ENCODE assay signal across 25 cellular contexts in genomic region chr10:62842983-62843382, GRCh38. TPM values are rescaled to one million over a fixed set of nuclear protein-coding genes. Genes with fewer than 3 reads are reported as not detected.
DNase-seq lines count a peak whose midpoint lies in the region; ATAC-seq and TF ChIP-seq lines count a peak whose summit lies in the region.
"Had no signal": no experiment of that assay in that cellular context is flagged by ENCODE, and none has a peak within 500 bp of the region (broad histone marks: within the 10 kb centered on the region; RNA-seq: fewer than 3 reads in every experiment).

No MANE protein-coding gene starts in this region.

- H3K27me3 Mint-ChIP-seq in stimulated activated naive B cell treated with anti-CD40 and anti-IgM and Interleukin-4, amounts not matched to agents 10 μg/mL and 1 μg/mL and 100 μg/mL, for 72 hours, result peaks cover 3 to 12% of the 10 kb centered on the region in 2 donors
- H3K27me3 Mint-ChIP-seq in activated CD8-positive, alpha-beta T cell treated with anti-CD3 and anti-CD28 coated beads for 36 hours, result peaks cover 10% of the 10 kb centered on the region

- no peak for DNase-seq in stimulated activated naive B cell treated with anti-CD40 and anti-IgM and Interleukin-4, amounts not matched to agents 10 μg/mL and 1 μg/mL and 100 μg/mL, for 72 hours
- DNase-seq in NCI-H146 treated with DMSO at 0.1 percent for 48 hours (lab: John Stamatoyannopoulos, UW; ENCODE audit: unreplicated experiment) (no peak), NCI-H1092 (lab: John Stamatoyannopoulos, UW) (no peak)
- DNase-seq in activated CD8-positive, alpha-beta T cell treated with anti-CD3 and anti-CD28 coated beads for 36 hours, result no peak
- DNase-seq: activated CD4-positive, alpha-beta memory T cell treated with anti-CD3 and anti-CD28 coated beads, Interleukin-2, amount 10 ng/mL, durations not matched to agents 7 days and 5 days; activated CD4-positive, CD25-positive, alpha-beta regulatory T cell; activated naive CD4-positive, alpha-beta T cell treated with anti-CD3 and anti-CD28 coated beads for 36 hours; activated T-cell treated with anti-CD3 and anti-CD28 coated beads, Interleukin-2, amount 50 U/mL, for 1 hour; amygdala; dermis blood vessel endothelial cell; heart right ventricle; left lung; midbrain; NCI-H1105; NCI-H2107; NCI-H510A treated with DMSO at 0.1 percent for 48 hours; nephron progenitor cell; posterior cingulate gyrus; T-helper 9 cell; upper lobe of left lung had no signal

- H3K4me1 Mint-ChIP-seq in stimulated activated naive B cell treated with anti-CD40 and anti-IgM and Interleukin-4, amounts not matched to agents 10 μg/mL and 1 μg/mL and 100 μg/mL, for 72 hours, result peaks cover 18 to 30% of the 10 kb centered on the region in 2 donors
- H3K4me1 Mint-ChIP-seq in activated CD8-positive, alpha-beta T cell treated with anti-CD3 and anti-CD28 coated beads for 36 hours (ENCODE audit: low read depth), result peaks cover 27% of the 10 kb centered on the region
- H3K4me1 Mint-ChIP-seq: activated CD4-positive, alpha-beta memory T cell treated with anti-CD3 and anti-CD28 coated beads, Interleukin-2, amount 10 ng/mL, durations not matched to agents 7 days and 5 days; nephron progenitor cell had no signal

- H3K4me3 Mint-ChIP-seq in stimulated activated naive B cell treated with anti-CD40 and anti-IgM and Interleukin-4, amounts not matched to agents 10 μg/mL and 1 μg/mL and 100 μg/mL, for 72 hours, result no peak overlapping the region
- no peak overlapping the region for H3K4me3 Mint-ChIP-seq in activated CD8-positive, alpha-beta T cell treated with anti-CD3 and anti-CD28 coated beads for 36 hours
- H3K4me3 Mint-ChIP-seq: activated CD4-positive, alpha-beta memory T cell treated with anti-CD3 and anti-CD28 coated beads, Interleukin-2, amount 10 ng/mL, durations not matched to agents 7 days and 5 days; activated naive CD4-positive, alpha-beta T cell treated with anti-CD3 and anti-CD28 coated beads for 36 hours; nephron progenitor cell; stimulated activated naive CD8-positive, alpha-beta T cell treated with anti-CD3 and anti-CD28 coated beads, Interleukin-15, Interleukin-2, amounts not matched to agents 100 ng/mL and 50 ng/mL, for 24 hours had no signal

- intact Hi-C loops in activated CD8-positive, alpha-beta T cell treated with anti-CD3 and anti-CD28 coated beads for 36 hours (cut with micrococcal nuclease), result no loop called here

- no peak for TF ChIP-seq CTCF in activated CD8-positive, alpha-beta T cell treated with anti-CD3 and anti-CD28 coated beads for 36 hours (IDR thresholded peaks at IDR 0.05)

- POLR2A ChIA-PET in activated CD8-positive, alpha-beta T cell treated with anti-CD3 and anti-CD28 coated beads for 36 hours (lab: Charles Lee), result interaction anchor here (0.7 to 1.7 kb wide), 5 partner anchors 8 to 263 kb away, joined by 3 to 5 read pairs (median 4); partner anchors contain the start of gene EGR2

- no peak overlapping the region for H3K27ac Mint-ChIP-seq in stimulated activated naive B cell treated with anti-CD40 and anti-IgM and Interleukin-4, amounts not matched to agents 10 μg/mL and 1 μg/mL and 100 μg/mL, for 72 hours
- no peak overlapping the region for H3K27ac Mint-ChIP-seq in activated CD8-positive, alpha-beta T cell treated with anti-CD3 and anti-CD28 coated beads for 36 hours
- H3K27ac Mint-ChIP-seq: activated CD4-positive, alpha-beta memory T cell treated with anti-CD3 and anti-CD28 coated beads, Interleukin-2, amount 10 ng/mL, durations not matched to agents 7 days and 5 days; activated naive CD4-positive, alpha-beta T cell treated with anti-CD3 and anti-CD28 coated beads for 36 hours; nephron progenitor cell; stimulated activated naive CD8-positive, alpha-beta T cell treated with anti-CD3 and anti-CD28 coated beads, Interleukin-15, Interleukin-2, amounts not matched to agents 100 ng/mL and 50 ng/mL, for 24 hours had no signal

- peaks cover 3 to 6% of the 10 kb centered on the region in 2 donors for H3K36me3 Mint-ChIP-seq in stimulated activated naive B cell treated with anti-CD40 and anti-IgM and Interleukin-4, amounts not matched to agents 10 μg/mL and 1 μg/mL and 100 μg/mL, for 72 hours
- peaks cover 2% of the 10 kb centered on the region for H3K36me3 Mint-ChIP-seq in activated CD8-positive, alpha-beta T cell treated with anti-CD3 and anti-CD28 coated beads for 36 hours (ENCODE audit: low read depth)

- CTCF ChIA-PET in activated CD8-positive, alpha-beta T cell treated with anti-CD3 and anti-CD28 coated beads for 36 hours (lab: Charles Lee), result interaction anchor here (0.8 to 1.4 kb wide), 3 partner anchors 24 to 332 kb away, joined by 3 to 5 read pairs (median 3); partner anchors contain the start of gene EGR2

- ATAC-seq in GM19035 (IDR thresholded peaks at IDR 0.05; ENCODE audit: unreplicated experiment) (peak; percentile 58), HG02798 (IDR thresholded peaks at IDR 0.05; ENCODE audit: poor library complexity, unreplicated experiment) (peak; percentile 67), HG03565 (IDR thresholded peaks at IDR 0.05; ENCODE audit: unreplicated experiment) (peak; percentile 76)
- ATAC-seq in stimulated activated naive B cell treated with anti-CD40 and anti-IgM and Interleukin-4, amounts not matched to agents 10 μg/mL and 1 μg/mL and 100 μg/mL, for 72 hours (replicated peaks), result peak; percentile 70 to 73
- no peak for ATAC-seq in activated CD8-positive, alpha-beta T cell treated with anti-CD3 and anti-CD28 coated beads for 36 hours
- ATAC-seq: heart right ventricle, left lung, SK-N-SH treated with all-trans-retinoic acid at 6 μM for 48 hours had no signal

- peaks cover 3% of the 10 kb centered on the region in 2 donors for H3K9me3 Mint-ChIP-seq in stimulated activated naive B cell treated with anti-CD40 and anti-IgM and Interleukin-4, amounts not matched to agents 10 μg/mL and 1 μg/mL and 100 μg/mL, for 72 hours
- H3K9me3 Mint-ChIP-seq in activated CD8-positive, alpha-beta T cell treated with anti-CD3 and anti-CD28 coated beads for 36 hours, result peaks cover 15% of the 10 kb centered on the region

RNA-seq across cellular contexts. Expression of gene EGR2, which starts 26.8 kb away (rescaled TPM):
- 10 to 100 TPM; 45.6 to 46.6 TPM for total RNA-seq in activated CD8-positive, alpha-beta T cell treated with anti-CD3 and anti-CD28 coated beads for 36 hours

RNA-seq across cellular contexts. Expression of gene ADO, which starts 38.5 kb away (rescaled TPM):
- 10 to 100 TPM; 28.0 to 28.9 TPM for total RNA-seq in activated CD8-positive, alpha-beta T cell treated with anti-CD3 and anti-CD28 coated beads for 36 hours
